In genomic region chr2:98729652-98730051, GRCh38 we compare ENCODE assay signal across 10 cellular contexts. TPM values are rescaled to one million over a fixed set of nuclear protein-coding genes. Genes with fewer than 3 reads are reported as not detected.
DNase-seq lines count a peak whose midpoint lies in the region; ATAC-seq and TF ChIP-seq lines count a peak whose summit lies in the region.
"Had no signal": no experiment of that assay in that cellular context is flagged by ENCODE, and none has a peak within 500 bp of the region (broad histone marks: within the 10 kb centered on the region; RNA-seq: fewer than 3 reads in every experiment).

No MANE protein-coding gene starts in this region.

- H3K36me3 ChIP-seq in CD4-positive, CD25-positive, alpha-beta regulatory T cell (ENCODE audit: control insufficient read depth, insufficient read depth, low read length), result peaks cover 9% of the 10 kb centered on the region
- no peaks in the 10 kb centered on the region for H3K36me3 ChIP-seq in MG63
- H3K36me3 ChIP-seq in colonic mucosa, result no peaks in the 10 kb centered on the region
- H3K36me3 ChIP-seq in mesendoderm (ENCODE audit: control insufficient read depth, insufficient read depth, low read length), result no peaks in the 10 kb centered on the region
- H3K36me3 ChIP-seq: SJSA1 had no signal

- no CpG with 5 or more reads among the region's 10 CpGs for WGBS in mesendoderm (ENCODE audit: extremely low coverage, insufficient coverage, low lambda C conversion rate)

- H4K8ac ChIP-seq in mesendoderm (ENCODE audit: low read depth, low read length), result no peak overlapping the region

- H2BK15ac ChIP-seq in mesendoderm (replicated peaks; ENCODE audit: low read depth), result no peak overlapping the region

- peak overlapping the region; percentile 90 for H3K4me3 ChIP-seq in CD4-positive, CD25-positive, alpha-beta regulatory T cell (ENCODE audit: low read depth, low read length)
- peak overlapping the region; percentile 31 for H3K4me3 ChIP-seq in MG63
- peak overlapping the region; percentile 66 for H3K4me3 ChIP-seq in colonic mucosa
- no peak overlapping the region for H3K4me3 ChIP-seq in mesendoderm (ENCODE audit: low read length)
- H3K4me3 ChIP-seq: SJSA1 had no signal

- no peaks in the 10 kb centered on the region for H3K79me1 ChIP-seq in mesendoderm (ENCODE audit: low read length)

- no peak overlapping the region for H4K5ac ChIP-seq in mesendoderm (ENCODE audit: low read length)

- H3K4me3 Mint-ChIP-seq in CD4-positive, CD25-positive, alpha-beta regulatory T cell, result peak overlapping the region; percentile 73 to 94 (median 85)
- H3K4me3 Mint-ChIP-seq in neural crest cell, result peak overlapping the region; percentile 86

- H3K4ac ChIP-seq in mesendoderm (ENCODE audit: low read depth, low read length), result no peak overlapping the region

- DNase-seq in CD4-positive, CD25-positive, alpha-beta regulatory T cell, result peak in 1 of 3 donors; percentile 28
- DNase-seq in MG63 (no peak), colonic mucosa (no peak), neural crest cell (ENCODE audit: low read depth, low spot score) (no peak), mesendoderm (no peak), omental fat pad (ENCODE audit: low spot score) (no peak)

- no peaks in the 10 kb centered on the region for H3K79me2 ChIP-seq in mesendoderm (ENCODE audit: control insufficient read depth, insufficient read depth, low read length)

- H3K27me3 ChIP-seq in CD4-positive, CD25-positive, alpha-beta regulatory T cell (ENCODE audit: control insufficient read depth, insufficient read depth, low read length), result no peaks in the 10 kb centered on the region
- H3K27me3 ChIP-seq in MG63 (peaks cover 15% of the 10 kb centered on the region), colonic mucosa (no peaks in the 10 kb centered on the region), mesendoderm (ENCODE audit: insufficient read depth, low read length, poor library complexity) (peaks cover 16% of the 10 kb centered on the region)

- no peak overlapping the region for H3K23ac ChIP-seq in mesendoderm (ENCODE audit: low read length)

- H3K4me1 Mint-ChIP-seq in CD4-positive, CD25-positive, alpha-beta regulatory T cell, result peaks cover 42 to 76% (median 61%) of the 10 kb centered on the region in 4 donors
- peaks cover 20% of the 10 kb centered on the region for H3K4me1 Mint-ChIP-seq in neural crest cell

- no peak for TF ChIP-seq CTCF in colonic mucosa (IDR thresholded peaks at IDR 0.05)
- TF ChIP-seq CTCF in neural crest cell (conservative IDR thresholded peaks at IDR 0.05), result no peak
- no peak for TF ChIP-seq CTCF in omental fat pad (IDR thresholded peaks at IDR 0.05)

- H3K4me2 ChIP-seq in mesendoderm (ENCODE audit: low read length), result no peak overlapping the region

- no peak overlapping the region for H2AK5ac ChIP-seq in mesendoderm (ENCODE audit: low read length)

- H3K9me3 ChIP-seq in CD4-positive, CD25-positive, alpha-beta regulatory T cell (ENCODE audit: control insufficient read depth in 2 of 2, low read length in 2 of 2), result no peaks in the 10 kb centered on the region
- H3K9me3 ChIP-seq in MG63, result no peaks in the 10 kb centered on the region
- H3K9me3 ChIP-seq in colonic mucosa, result no peaks in the 10 kb centered on the region

- no peak overlapping the region for H3K56ac ChIP-seq in mesendoderm (ENCODE audit: low read length)

- H3K9me3 Mint-ChIP-seq in CD4-positive, CD25-positive, alpha-beta regulatory T cell, result peaks cover 0 to 1% (median 0%) of the 10 kb centered on the region in 7 donors
- no peaks in the 10 kb centered on the region for H3K9me3 Mint-ChIP-seq in neural crest cell

- no peaks in the 10 kb centered on the region for H3K27me3 Mint-ChIP-seq in CD4-positive, CD25-positive, alpha-beta regulatory T cell
- H3K27me3 Mint-ChIP-seq in neural crest cell (ENCODE audit: low read depth), result peaks cover 45% of the 10 kb centered on the region

- H3K9ac ChIP-seq in colonic mucosa (ENCODE audit: low read depth in 2 of 2, low read length in 2 of 2), result peak overlapping the region; percentile 33 to 88
- H3K9ac ChIP-seq in mesendoderm (ENCODE audit: low read length), result no peak overlapping the region

- peak overlapping the region; percentile 71 for H3K27ac ChIP-seq in CD4-positive, CD25-positive, alpha-beta regulatory T cell (ENCODE audit: insufficient read depth, low read length, poor library complexity, severe bottlenecking)
- peak overlapping the region; percentile 92 for H3K27ac ChIP-seq in colonic mucosa
- no peak overlapping the region for H3K27ac ChIP-seq in mesendoderm (ENCODE audit: low read depth, low read length)
- H3K27ac ChIP-seq: epithelial cell of prostate, SJSA1 had no signal

- no peak for ATAC-seq in CD4-positive, CD25-positive, alpha-beta regulatory T cell (ENCODE audit: low read depth in 2 of 2)
- ATAC-seq in HG03159 (IDR thresholded peaks at IDR 0.05; ENCODE audit: unreplicated experiment), result no peak
- no peak for ATAC-seq in omental fat pad (ENCODE audit: low FRiP score)
- ATAC-seq in esophagus mucosa, result no peak

- H2BK120ac ChIP-seq in mesendoderm (ENCODE audit: low read depth, low read length), result no peak overlapping the region

- no peak overlapping the region for H3K18ac ChIP-seq in mesendoderm (ENCODE audit: low read length)

- intact Hi-C loops in colonic mucosa (cut with DNase I), result loop anchor here (10.0 kb wide), 1 partner anchor 75 kb away; no protein-coding TSS in a partner anchor

- peaks cover 7% of the 10 kb centered on the region for H3K36me3 Mint-ChIP-seq in CD4-positive, CD25-positive, alpha-beta regulatory T cell
- no peaks in the 10 kb centered on the region for H3K36me3 Mint-ChIP-seq in neural crest cell (ENCODE audit: low read depth)

- H3K27ac Mint-ChIP-seq in CD4-positive, CD25-positive, alpha-beta regulatory T cell, result peak overlapping the region; percentile 40 to 92 (median 91)
- H3K27ac Mint-ChIP-seq in neural crest cell (ENCODE audit: unreplicated experiment), result no peak overlapping the region

- H3K4me1 ChIP-seq in CD4-positive, CD25-positive, alpha-beta regulatory T cell (ENCODE audit: control insufficient read depth, insufficient read depth, low read length, poor library complexity, severe bottlenecking), result peaks cover 46% of the 10 kb centered on the region
- H3K4me1 ChIP-seq in colonic mucosa (peaks cover 9% of the 10 kb centered on the region), mesendoderm (ENCODE audit: control insufficient read depth, low read depth, low read length) (no peaks in the 10 kb centered on the region)

- no peak overlapping the region for H2BK5ac ChIP-seq in mesendoderm (ENCODE audit: low read length)

RNA-seq across cellular contexts. Expression of gene MGAT4A, which starts 1.3 kb away (rescaled TPM):
- 105 TPM for total RNA-seq in CD4-positive, CD25-positive, alpha-beta regulatory T cell
- polyA plus RNA-seq in CD4-positive, CD25-positive, alpha-beta regulatory T cell, result 100 to 1,000 TPM; 101 to 143 (median 129) TPM
- total RNA-seq in MG63 (2014; rRNA removed; shearing (Covaris generic); ENCODE audit: low replicate concordance), result 0.89 and 2.2 TPM in 2 replicates
- 100 to 1,000 TPM; 103 to 125 TPM for total RNA-seq in colonic mucosa
- total RNA-seq in neural crest cell, result 11.5 and 12.2 TPM in 2 replicates
- polyA plus RNA-seq in mesendoderm (2013, experiment 1 of 2), result 0.55 TPM
- 0.70 TPM for polyA plus RNA-seq in mesendoderm (2013, experiment 2 of 2)
- 10 to 100 TPM; 20.1 to 93.7 (median 43.2) TPM for total RNA-seq in omental fat pad
- 5.6 TPM for total RNA-seq in esophagus mucosa
- total RNA-seq: SJSA1 had no signal
